In the genomic region with DNA sequence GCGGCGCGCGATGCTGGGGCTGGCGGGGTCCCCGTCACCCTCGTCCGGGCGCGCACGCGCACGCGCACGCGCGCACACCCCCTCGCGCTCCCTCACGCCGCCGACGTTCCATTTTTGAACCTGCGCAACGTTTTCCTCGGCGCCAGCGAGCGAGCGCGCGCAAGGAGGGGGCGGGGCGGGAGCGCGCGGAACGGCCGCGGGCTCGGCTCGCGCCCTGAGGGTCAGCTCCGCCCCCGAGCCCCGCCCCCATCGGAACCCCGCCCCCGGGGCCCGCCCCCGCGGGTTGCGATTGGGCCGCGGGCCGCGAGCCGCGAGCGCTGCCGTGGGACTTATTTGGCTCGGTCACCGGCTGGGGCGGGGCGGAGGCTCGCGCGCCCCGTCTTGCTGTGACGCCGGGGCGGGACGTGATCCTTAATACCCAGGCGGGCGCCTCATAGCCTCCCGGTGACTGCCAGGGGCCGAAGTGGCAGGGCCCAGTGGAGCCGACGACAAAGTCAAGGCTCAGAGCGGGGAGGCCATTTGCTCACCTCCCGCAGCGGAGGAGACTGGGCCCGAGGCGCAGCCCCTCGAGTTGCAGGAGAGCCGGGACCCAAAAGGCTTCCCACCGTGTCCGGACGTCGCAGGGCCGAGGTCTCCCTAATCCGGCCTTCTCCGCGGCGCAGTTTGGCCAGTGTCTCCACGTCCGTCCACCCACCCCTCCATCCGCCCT, we compare ENCODE assay signal across 8 cellular contexts. TPM values are rescaled to one million over a fixed set of nuclear protein-coding genes. Genes with fewer than 3 reads are reported as not detected.
DNase-seq lines count a peak whose midpoint lies in the region; ATAC-seq, FAIRE-seq and TF ChIP-seq lines count a peak whose summit lies in the region.

A gene (minus strand): TSS at position 170 of the 709 bp plus-strand sequence. CDS start 236 bp downstream, outside the sequence.

- H3K79me2 ChIP-seq in DOHH2 (ENCODE audit: control insufficient read depth, low read length) = no peaks in the 10 kb centered on the region

- H3K4me2 ChIP-seq in DOHH2 (ENCODE audit: low read length) = peak within 1 kb of the TSS; percentile 80

- no peaks in the 10 kb centered on the region for H3K9me2 ChIP-seq in DOHH2 (replicated peaks; ENCODE audit: control insufficient read depth, low read length)

- H3K9me3 ChIP-seq in DOHH2 (ENCODE audit: control insufficient read depth, insufficient read depth, low read length) (no peaks in the 10 kb centered on the region), SJSA1 (replicated peaks) (peaks cover 4% of the 10 kb centered on the region; the same call in 1 of the 2 replicates), neutrophil (no peaks in the 10 kb centered on the region)

- no peaks in the 10 kb centered on the region for H4K20me1 ChIP-seq in DOHH2 (ENCODE audit: control insufficient read depth, insufficient read depth, low read depth, low read length)

- peak; percentile 69 for ATAC-seq in GM21723 (IDR thresholded peaks at IDR 0.05; ENCODE audit: unreplicated experiment)

- peak within 1 kb of the TSS; percentile 73 for H3K4me3 ChIP-seq in DOHH2 (ENCODE audit: low read length)
- H3K4me3 ChIP-seq in SJSA1 = peak within 1 kb of the TSS; percentile 62
- H3K4me3 ChIP-seq in neutrophil (ENCODE audit: low read depth in 1 of 2, low read length in 1 of 2) = peak within 1 kb of the TSS; percentile 94 to 97

- peaks cover 29% of the 10 kb centered on the region for H3K27me3 ChIP-seq in DOHH2 (ENCODE audit: control insufficient read depth, low read length)
- H3K27me3 ChIP-seq in SJSA1 (replicated peaks) = peaks cover 4% of the 10 kb centered on the region; the same call in 1 of the 2 replicates
- peaks cover 48% of the 10 kb centered on the region for H3K27me3 ChIP-seq in neutrophil

- no peak within 1 kb of the TSS for H3K27ac ChIP-seq in DOHH2 (ENCODE audit: low read depth, low read length)
- H3K27ac ChIP-seq in SJSA1 = peak within 1 kb of the TSS; percentile 78
- peak within 1 kb of the TSS; percentile 88 for H3K27ac ChIP-seq in neutrophil

- DNase-seq in KG1 (lab: John Stamatoyannopoulos, UW) (peak; percentile 85), SJSA1 (ENCODE audit: low read depth in 1 of 2, low spot score in 2 of 2) (peak; percentile 84 to 93), frontal cortex (ENCODE audit: low spot score in 2 of 2) (peak; percentile 99), superior temporal gyrus (ENCODE audit: extremely low spot score) (peak; percentile 88)
- DNase-seq in activated naive CD4-positive, alpha-beta T cell (lab: John Stamatoyannopoulos, UW) = peak; percentile 78 to 98 (median 90)

- H3K4me1 ChIP-seq in DOHH2 (ENCODE audit: control insufficient read depth, low read length) = peaks cover 33% of the 10 kb centered on the region
- peaks cover 20% of the 10 kb centered on the region for H3K4me1 ChIP-seq in SJSA1 (replicated peaks)
- H3K4me1 ChIP-seq in neutrophil (ENCODE audit: control insufficient read depth in 1 of 2, insufficient read depth in 1 of 2, low read depth in 1 of 2, low read length in 1 of 2) = peaks cover 25 to 29% of the 10 kb centered on the region in 2 experiments

- TF ChIP-seq CTCF in DOHH2 (IDR thresholded peaks at IDR 0.05; ENCODE audit: low read depth, low read length, poor library complexity, severe bottlenecking) = no peak
- peak; percentile 6 for TF ChIP-seq CTCF in neutrophil (IDR thresholded peaks at IDR 0.05)

- 0 out of 2 replicates have a peak, but pooled peaks cover 7% of the 10 kb centered on the region for H3F3A ChIP-seq in DOHH2 (ENCODE audit: control insufficient read depth, insufficient read depth)

- no peaks in the 10 kb centered on the region for H3K36me3 ChIP-seq in DOHH2 (ENCODE audit: control insufficient read depth, low read length)
- H3K36me3 ChIP-seq in SJSA1 = peaks cover 19% of the 10 kb centered on the region
- peaks cover 27% of the 10 kb centered on the region for H3K36me3 ChIP-seq in neutrophil

- FAIRE-seq in frontal cortex (lab: Jason Lieb, UNC) = no peak

RNA-seq across cellular contexts. Expression of the gene that starts here (rescaled TPM):
- 5.5 and 6.3 TPM in 2 replicates for total RNA-seq in SJSA1 (2014; rRNA removed; shearing (Covaris generic))
- 6.1 TPM for total RNA-seq in frontal cortex
